8 cellular contexts compared by ENCODE assay signal in genomic region chr22:31230871-31231621, GRCh38. TPM values are rescaled to one million over a fixed set of nuclear protein-coding genes. Genes with fewer than 3 reads are reported as not detected.
DNase-seq lines count a peak whose midpoint lies in the region; ATAC-seq and FAIRE-seq lines count a peak whose summit lies in the region.

No MANE protein-coding gene starts in this region.

- no peaks in the 10 kb centered on the region for H3K36me3 ChIP-seq in endocrine pancreas (ENCODE audit: control insufficient read depth, insufficient read depth, low read length)
- H3K36me3 ChIP-seq in muscle layer of colon (ENCODE audit: insufficient read depth, low read length) = no peaks in the 10 kb centered on the region
- H3K36me3 ChIP-seq in aorta (ENCODE audit: control insufficient read depth in 1 of 2, insufficient read depth in 2 of 2, low read length in 1 of 2) = no peaks in the 10 kb centered on the region

- FAIRE-seq in HTR-8/SVneo (lab: Jason Lieb, UNC) = no peak

- peak; percentile 7 for DNase-seq in DMS53 (lab: John Stamatoyannopoulos, UW)
- no peak for DNase-seq in DMS53 treated with DMSO at 0.1 percent for 48 hours (lab: John Stamatoyannopoulos, UW; ENCODE audit: unreplicated experiment)
- peak; percentile 41 for DNase-seq in LHCN-M2 (ENCODE audit: low read depth)
- DNase-seq in activated CD4-positive, alpha-beta T cell treated with anti-CD3 and anti-CD28 coated beads for 48 hours = peak; percentile 20
- no peak for DNase-seq in aorta
- DNase-seq in HTR-8/SVneo (ENCODE audit: insufficient read length, low spot score) = no peak

- peak overlapping the region; percentile 48 for H3K27ac ChIP-seq in muscle layer of colon (ENCODE audit: low read depth, low read length)
- H3K27ac ChIP-seq in aorta (ENCODE audit: low read depth in 1 of 2, low read length in 2 of 2) = no peak overlapping the region

- ATAC-seq in aorta (ENCODE audit: low FRiP score) = peak; percentile 78

- H3K27me3 ChIP-seq in endocrine pancreas (ENCODE audit: control insufficient read depth, insufficient read depth, low read length) = no peaks in the 10 kb centered on the region
- H3K27me3 ChIP-seq in muscle layer of colon (ENCODE audit: control insufficient read depth in 1 of 2, insufficient read depth in 2 of 2, low read length in 2 of 2) = no peaks in the 10 kb centered on the region
- no peaks in the 10 kb centered on the region for H3K27me3 ChIP-seq in aorta (ENCODE audit: control insufficient read depth in 1 of 2, insufficient read depth in 2 of 2, low read length in 1 of 2)

- intact Hi-C loops in aorta (cut with DNase I) = loop anchor here (2.0 to 5.0 kb wide), 3 partner anchors 18 to 284 kb away; partner anchors contain the start of genes LIMK2 (in 1 of the 2) and SELENOM (in 1 of the 2)

- H3K4me1 ChIP-seq in endocrine pancreas (ENCODE audit: control insufficient read depth, insufficient read depth, low read length) (peaks cover 4% of the 10 kb centered on the region), muscle layer of colon (ENCODE audit: insufficient read depth, low read length) (peaks cover 35% of the 10 kb centered on the region), aorta (ENCODE audit: control insufficient read depth in 1 of 2, insufficient read depth in 2 of 2, low read length in 2 of 2) (no peaks in the 10 kb centered on the region)

- H3K4me3 ChIP-seq in endocrine pancreas (ENCODE audit: control insufficient read depth, insufficient read depth, low read length) = peak overlapping the region; percentile 1
- H3K4me3 ChIP-seq in muscle layer of colon (ENCODE audit: low read depth in 1 of 2, low read length in 2 of 2) = no peak overlapping the region
- H3K4me3 ChIP-seq in aorta (ENCODE audit: low read length in 2 of 2) = no peak overlapping the region

- H3K9me3 ChIP-seq in endocrine pancreas (ENCODE audit: control insufficient read depth, low read length) (no peaks in the 10 kb centered on the region), muscle layer of colon (ENCODE audit: low read length) (no peaks in the 10 kb centered on the region), aorta (ENCODE audit: control insufficient read depth, low read length) (no peaks in the 10 kb centered on the region)

- 28 to 30% methylated on average over 3 of the region's 3 CpGs for WGBS in aorta, 2 donors

- H3K9ac ChIP-seq in endocrine pancreas (ENCODE audit: control insufficient read depth, insufficient read depth, low read length) (no peak overlapping the region), muscle layer of colon (ENCODE audit: low read length) (peak overlapping the region; percentile 2)

RNA-seq across cellular contexts. Expression of gene LIMK2, which starts 18.9 kb away (rescaled TPM):
- 24.8 and 30.3 TPM in 2 replicates for total RNA-seq in LHCN-M2 (2014; rRNA removed)
- 25.0 TPM for polyA plus RNA-seq in LHCN-M2 (2012)
- total RNA-seq in aorta = 10 to 100 TPM; 35.4 to 55.2 TPM
- polyA plus RNA-seq in aorta = 10 to 100 TPM; 10.9 to 28.8 TPM

Comparison
In these comparisons a context has a peak if more than half of its experiments do, and no peak if none do; other contexts are left out.
1. DNase-seq: peak in DMS53 (single experiment), LHCN-M2 (single experiment) and activated CD4-positive, alpha-beta T cell treated with anti-CD3 and anti-CD28 coated beads for 48 hours (single experiment); none in DMS53 treated with DMSO at 0.1 percent for 48 hours (single experiment), aorta (0 of 2) and HTR-8/SVneo (single experiment).